Comparison of ENCODE assay signal across 16 cellular contexts in genomic region chr20:33541074-33541473, GRCh38. TPM values are rescaled to one million over a fixed set of nuclear protein-coding genes. Genes with fewer than 3 reads are reported as not detected.
DNase-seq lines count a peak whose midpoint lies in the region; ATAC-seq and TF ChIP-seq lines count a peak whose summit lies in the region.
"Had no signal": no experiment of that assay in that cellular context is flagged by ENCODE, and none has a peak within 500 bp of the region (broad histone marks: within the 10 kb centered on the region; RNA-seq: fewer than 3 reads in every experiment).

No MANE protein-coding gene starts in this region.

- peak overlapping the region; percentile 57 for H3K27ac Mint-ChIP-seq in glutamatergic neuron (ENCODE audit: unreplicated experiment)
- H3K27ac Mint-ChIP-seq: CD4-positive, alpha-beta memory T cell had no signal

- H3K9me3 Mint-ChIP-seq in glutamatergic neuron (ENCODE audit: unreplicated experiment), result peaks cover 4% of the 10 kb centered on the region
- H3K9me3 Mint-ChIP-seq: CD4-positive, alpha-beta memory T cell had no signal

- H3K9me3 ChIP-seq in SK-N-MC (ENCODE audit: low read depth, low read length), result no peaks in the 10 kb centered on the region
- no peaks in the 10 kb centered on the region for H3K9me3 ChIP-seq in right lobe of liver
- H3K9me3 ChIP-seq in smooth muscle cell (replicated peaks; ENCODE audit: low read depth), result no peaks in the 10 kb centered on the region
- H3K9me3 ChIP-seq: A549, HAP-1 had no signal

- intact Hi-C loops in right lobe of liver (cut with DNase I), result no loop called here

- H3K27me3 Mint-ChIP-seq in glutamatergic neuron (ENCODE audit: unreplicated experiment), result peaks cover 4% of the 10 kb centered on the region
- H3K27me3 Mint-ChIP-seq: CD4-positive, alpha-beta memory T cell had no signal

- WGBS in right lobe of liver (ENCODE audit: insufficient coverage, low coverage, low lambda C conversion rate, missing lambda C conversion rate), result 59% methylated on average over 4 of the region's 4 CpGs
- 97% methylated on average over 4 of the region's 4 CpGs for WGBS in smooth muscle cell (ENCODE audit: low lambda C conversion rate)

- peaks cover 12% of the 10 kb centered on the region for H3K4me1 Mint-ChIP-seq in glutamatergic neuron (ENCODE audit: low read depth, unreplicated experiment)

- peaks cover 13% of the 10 kb centered on the region for H3F3A ChIP-seq in smooth muscle cell (ENCODE audit: low read depth)

- no peaks in the 10 kb centered on the region for H3K36me3 ChIP-seq in SK-N-MC (ENCODE audit: insufficient read depth, low read length)
- H3K36me3 ChIP-seq in right lobe of liver, result no peaks in the 10 kb centered on the region
- no peaks in the 10 kb centered on the region for H3K36me3 ChIP-seq in smooth muscle cell (ENCODE audit: low read depth)
- H3K36me3 ChIP-seq: BE2C, HAP-1 had no signal

- H2AFZ ChIP-seq in smooth muscle cell (ENCODE audit: low read depth), result no peak overlapping the region

- H3K27ac ChIP-seq in SK-N-MC (peak overlapping the region; percentile 84), right lobe of liver (no peak overlapping the region), smooth muscle cell (ENCODE audit: low read depth) (peak overlapping the region; percentile 75)
- H3K27ac ChIP-seq: A549, C4-2B had no signal

- H3K4me3 ChIP-seq in SK-N-MC (peak overlapping the region; percentile 37), right lobe of liver (no peak overlapping the region), smooth muscle cell (no peak overlapping the region)
- H3K4me3 ChIP-seq: A549, HAP-1 had no signal

- peak; percentile 65 to 77 (median 68) for ATAC-seq in right lobe of liver
- ATAC-seq: A549 had no signal

- peaks cover 76% of the 10 kb centered on the region for H3K79me2 ChIP-seq in smooth muscle cell (ENCODE audit: low read depth)

- H3K36me3 Mint-ChIP-seq in glutamatergic neuron (ENCODE audit: unreplicated experiment), result peaks cover 13% of the 10 kb centered on the region

- DNase-seq in SK-N-MC (ENCODE audit: low read depth, low spot score) (no peak), glutamatergic neuron (no peak), right lobe of liver (no peak), smooth muscle cell (lab: John Stamatoyannopoulos, UW; ENCODE audit: unreplicated experiment) (no peak), inferior parietal cortex (ENCODE audit: extremely low spot score) (no peak), NCI-H82 (lab: John Stamatoyannopoulos, UW) (no peak), activated T-cell treated with anti-CD3 and anti-CD28 coated beads for 4 hours (no peak)
- DNase-seq: BE2C; CD4-positive, alpha-beta memory T cell; DMS153; DMS79 treated with DMSO at 0.1 percent for 48 hours; EL; KG1 had no signal

- no peak overlapping the region for H3K4me3 Mint-ChIP-seq in glutamatergic neuron (ENCODE audit: unreplicated experiment)
- H3K4me3 Mint-ChIP-seq: CD4-positive, alpha-beta memory T cell had no signal

- H3K27me3 ChIP-seq in right lobe of liver (no peaks in the 10 kb centered on the region), smooth muscle cell (ENCODE audit: low read depth) (no peaks in the 10 kb centered on the region)
- H3K27me3 ChIP-seq: BE2C had no signal

- no peak overlapping the region for H3K9ac ChIP-seq in SK-N-MC (ENCODE audit: insufficient read length)
- H3K9ac ChIP-seq in smooth muscle cell (ENCODE audit: low read depth), result no peak overlapping the region

- no peak for TF ChIP-seq POLR2A in right lobe of liver (IDR thresholded peaks at IDR 0.05)

- peak overlapping the region; percentile 32 for H3K4me2 ChIP-seq in smooth muscle cell
- H3K4me2 ChIP-seq: A549 had no signal

- peaks cover 70% of the 10 kb centered on the region for H4K20me1 ChIP-seq in smooth muscle cell (ENCODE audit: low read depth)

- TF ChIP-seq CTCF in glutamatergic neuron (IDR thresholded peaks at IDR 0.05; ENCODE audit: partially characterized antibody, unreplicated experiment) (no peak), right lobe of liver (IDR thresholded peaks at IDR 0.05) (no peak), smooth muscle cell (IDR thresholded peaks at IDR 0.05; ENCODE audit: borderline replicate concordance, insufficient read depth, poor library complexity, severe bottlenecking) (no peak)

- H3K4me1 ChIP-seq in right lobe of liver (peaks cover 0 to 47% (median 12%) of the 10 kb centered on the region in 4 donors), smooth muscle cell (ENCODE audit: low read depth) (peaks cover 6% of the 10 kb centered on the region)

RNA-seq across cellular contexts. Expression of gene CBFA2T2, which starts 51.2 kb away (rescaled TPM):
- total RNA-seq in glutamatergic neuron (ENCODE audit: unreplicated experiment) (84.1 TPM), right lobe of liver (1 to 10 TPM; 4.5 to 7.3 (median 5.6) TPM), smooth muscle cell (40.3 and 41.6 TPM in 2 replicates)
- 18.2 and 25.1 TPM in 2 replicates for polyA plus RNA-seq in smooth muscle cell

Comparison
In these comparisons a context has a peak if more than half of its experiments do, and no peak if none do; other contexts are left out.
1. H3K27ac ChIP-seq: peak in SK-N-MC (single experiment) and smooth muscle cell (single experiment); none in right lobe of liver (0 of 3).